8 cellular contexts compared by ENCODE assay signal in the genomic region with DNA sequence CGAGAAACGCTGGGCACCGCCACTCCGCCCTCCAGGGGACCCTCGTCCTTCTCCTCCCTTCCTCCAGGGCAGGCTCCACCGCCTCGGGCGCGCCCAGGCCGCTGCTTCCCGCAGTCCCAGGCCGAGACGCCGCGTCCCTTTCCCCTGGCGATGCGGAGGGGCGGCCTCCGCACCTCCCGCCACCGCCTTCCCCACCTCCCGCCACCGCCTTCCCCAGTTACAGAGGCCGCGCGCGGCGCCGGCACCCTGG. TPM values are rescaled to one million over a fixed set of nuclear protein-coding genes. Genes with fewer than 3 reads are reported as not detected.
DNase-seq lines count a peak whose midpoint lies in the region; ATAC-seq and TF ChIP-seq lines count a peak whose summit lies in the region.

No MANE protein-coding gene starts in this region.

- H4K20me1 ChIP-seq in DND-41 (ENCODE audit: insufficient read depth, low read length), result peaks cover 36% of the 10 kb centered on the region
- H4K20me1 ChIP-seq in Loucy (ENCODE audit: insufficient read depth, low read length, poor library complexity, severe bottlenecking), result peaks cover 49% of the 10 kb centered on the region

- H3K9ac ChIP-seq in DND-41 (ENCODE audit: low read depth, low read length) (peak overlapping the region; percentile 93), Loucy (ENCODE audit: low read depth, low read length, poor library complexity, severe bottlenecking) (peak overlapping the region; percentile 85)

- ATAC-seq in DND-41 (ENCODE audit: insufficient read depth, low read depth), result no peak
- no peak for ATAC-seq in effector memory CD8-positive, alpha-beta T cell (replicated peaks)
- no peak for ATAC-seq in naive B cell (ENCODE audit: low read depth in 2 of 2)
- ATAC-seq in HG02642 (IDR thresholded peaks at IDR 0.05; ENCODE audit: poor library complexity, unreplicated experiment), result no peak
- no peak for ATAC-seq in GM18868 (IDR thresholded peaks at IDR 0.05; ENCODE audit: unreplicated experiment)

- H2AFZ ChIP-seq in DND-41 (ENCODE audit: low read depth, low read length) (peak overlapping the region; percentile 77), Loucy (ENCODE audit: low read length) (peak overlapping the region; percentile 82)

- H3K9me2 ChIP-seq in Loucy (replicated peaks; ENCODE audit: low read depth, low read length), result no peaks in the 10 kb centered on the region

- TF ChIP-seq CTCF in DND-41 (IDR thresholded peaks at IDR 0.05; ENCODE audit: borderline replicate concordance, extremely low read depth, low read length, poor library complexity, severe bottlenecking), result peak; percentile 5
- no peak for TF ChIP-seq CTCF in Loucy (conservative IDR thresholded peaks at IDR 0.05; ENCODE audit: low read length)

- peak overlapping the region; percentile 90 to 92 for H3K27ac Mint-ChIP-seq in effector memory CD8-positive, alpha-beta T cell
- peak overlapping the region in 5 of 6 donors; percentile 80 to 97 (median 90) for H3K27ac Mint-ChIP-seq in naive B cell

- H3K9me3 ChIP-seq in DND-41 (ENCODE audit: insufficient read depth, low read length, severe bottlenecking) (no peaks in the 10 kb centered on the region), Loucy (ENCODE audit: insufficient read depth, low read depth, low read length) (no peaks in the 10 kb centered on the region)

- H3F3A ChIP-seq in Loucy (ENCODE audit: low read depth), result no peaks in the 10 kb centered on the region

- peaks cover 54% of the 10 kb centered on the region for H3K79me2 ChIP-seq in DND-41 (ENCODE audit: insufficient read depth, low read length)
- peaks cover 52% of the 10 kb centered on the region for H3K79me2 ChIP-seq in Loucy (ENCODE audit: insufficient read depth, low read length)

- H3K27me3 ChIP-seq in DND-41 (ENCODE audit: insufficient read depth, low read length, poor library complexity), result no peaks in the 10 kb centered on the region
- H3K27me3 ChIP-seq in Loucy (ENCODE audit: insufficient read depth, low read length, poor library complexity, severe bottlenecking), result peaks cover 4% of the 10 kb centered on the region

- H3K4me1 Mint-ChIP-seq in effector memory CD8-positive, alpha-beta T cell (ENCODE audit: low read depth in 2 of 2), result peaks cover 25 to 26% of the 10 kb centered on the region in 2 donors
- peaks cover 18 to 26% (median 21%) of the 10 kb centered on the region in 3 donors for H3K4me1 Mint-ChIP-seq in naive B cell

- H3K36me3 Mint-ChIP-seq in effector memory CD8-positive, alpha-beta T cell (ENCODE audit: insufficient read depth), result peaks cover 5% of the 10 kb centered on the region
- no peaks in the 10 kb centered on the region for H3K36me3 Mint-ChIP-seq in naive B cell

- H3K36me3 ChIP-seq in DND-41 (ENCODE audit: insufficient read depth, low read length) (peaks cover 11% of the 10 kb centered on the region; the same call in 1 of the 2 replicates), Loucy (ENCODE audit: insufficient read depth, low read length) (no peaks in the 10 kb centered on the region)

- peak overlapping the region; percentile 88 for H3K27ac ChIP-seq in DND-41 (ENCODE audit: low read length)

- H3K4me1 ChIP-seq in DND-41 (ENCODE audit: insufficient read depth, low read length), result peaks cover 44% of the 10 kb centered on the region
- H3K4me1 ChIP-seq in Loucy (ENCODE audit: insufficient read depth, low read length, poor library complexity, severe bottlenecking), result peaks cover 46% of the 10 kb centered on the region

- H3K4me2 ChIP-seq in DND-41 (ENCODE audit: insufficient read depth, low read length) (peak overlapping the region; percentile 80), Loucy (ENCODE audit: low read depth, low read length, poor library complexity, severe bottlenecking) (peak overlapping the region; percentile 96)

- peak overlapping the region; percentile 88 to 93 for H3K4me3 Mint-ChIP-seq in effector memory CD8-positive, alpha-beta T cell
- peak overlapping the region; percentile 91 to 98 (median 96) for H3K4me3 Mint-ChIP-seq in naive B cell

- H3K4me3 ChIP-seq in DND-41 (ENCODE audit: low read depth in 1 of 2, low read length in 2 of 2) (peak overlapping the region; percentile 86 to 98), Loucy (ENCODE audit: low read length, poor library complexity, severe bottlenecking) (peak overlapping the region; percentile 83)

- no peaks in the 10 kb centered on the region for H3K27me3 Mint-ChIP-seq in effector memory CD8-positive, alpha-beta T cell
- no peaks in the 10 kb centered on the region for H3K27me3 Mint-ChIP-seq in naive B cell

- H3K9me3 Mint-ChIP-seq in effector memory CD8-positive, alpha-beta T cell, result no peaks in the 10 kb centered on the region
- no peaks in the 10 kb centered on the region for H3K9me3 Mint-ChIP-seq in naive B cell

- DNase-seq in DND-41, result no peak
- no peak for DNase-seq in effector memory CD8-positive, alpha-beta T cell
- DNase-seq in naive B cell, result no peak
- DNase-seq in stimulated activated CD4-positive, alpha-beta T cell treated with anti-CD3 and anti-CD28 coated beads, Interleukin-15, amount 100 ng/mL, for 24 hours, result no peak
- DNase-seq in NCI-H82 (lab: John Stamatoyannopoulos, UW), result no peak

RNA-seq across cellular contexts. Expression of a gene that starts 0.2 kb away (rescaled TPM):
- 10 to 100 TPM; 43.3 to 76.8 (median 58.8) TPM for polyA plus RNA-seq in naive B cell (ENCODE audit: low read depth in 6 of 6)

RNA-seq across cellular contexts. Expression of a gene that starts 48.1 kb away (rescaled TPM):
- not detected for polyA plus RNA-seq in naive B cell (ENCODE audit: low read depth in 6 of 6)
